Comparison of ENCODE assay signal across 1 cellular context in genomic region chr11:57637626-57638004, GRCh38.
TF ChIP-seq lines count a peak whose summit lies in the region.

No MANE protein-coding gene starts in this region.

TF ChIP-seq in endothelial cell of umbilical vein, 7 proteins besides CTCF, POLR2A, EP300 and RAD21:
- TF ChIP-seq, protein P1, sequence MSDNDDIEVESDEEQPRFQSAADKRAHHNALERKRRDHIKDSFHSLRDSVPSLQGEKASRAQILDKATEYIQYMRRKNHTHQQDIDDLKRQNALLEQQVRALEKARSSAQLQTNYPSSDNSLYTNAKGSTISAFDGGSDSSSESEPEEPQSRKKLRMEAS (IDR thresholded peaks at IDR 0.05; ENCODE audit: insufficient read depth, insufficient read length) = no peak
- TF ChIP-seq EZH2 (IDR thresholded peaks at IDR 0.05; ENCODE audit: borderline replicate concordance, low read depth, low read length, severe bottlenecking) = no peak
- no peak for TF ChIP-seq MYC (IDR thresholded peaks at IDR 0.05; ENCODE audit: low read depth, low read length)
- no peak for TF ChIP-seq GATA2 (IDR thresholded peaks at IDR 0.05; ENCODE audit: insufficient read depth, insufficient read length, low read depth, low read length)
- TF ChIP-seq POLR2AphosphoS5 (IDR thresholded peaks at IDR 0.05; ENCODE audit: insufficient read depth, low read depth, low read length) = no peak
- TF ChIP-seq FOS (IDR thresholded peaks at IDR 0.05; ENCODE audit: borderline replicate concordance, insufficient read depth, low read length) = no peak
- no peak for TF ChIP-seq JUN (IDR thresholded peaks at IDR 0.05; ENCODE audit: borderline replicate concordance, insufficient read depth, insufficient read length, low read depth)
